1 cellular context compared by ENCODE assay signal in the genomic region with DNA sequence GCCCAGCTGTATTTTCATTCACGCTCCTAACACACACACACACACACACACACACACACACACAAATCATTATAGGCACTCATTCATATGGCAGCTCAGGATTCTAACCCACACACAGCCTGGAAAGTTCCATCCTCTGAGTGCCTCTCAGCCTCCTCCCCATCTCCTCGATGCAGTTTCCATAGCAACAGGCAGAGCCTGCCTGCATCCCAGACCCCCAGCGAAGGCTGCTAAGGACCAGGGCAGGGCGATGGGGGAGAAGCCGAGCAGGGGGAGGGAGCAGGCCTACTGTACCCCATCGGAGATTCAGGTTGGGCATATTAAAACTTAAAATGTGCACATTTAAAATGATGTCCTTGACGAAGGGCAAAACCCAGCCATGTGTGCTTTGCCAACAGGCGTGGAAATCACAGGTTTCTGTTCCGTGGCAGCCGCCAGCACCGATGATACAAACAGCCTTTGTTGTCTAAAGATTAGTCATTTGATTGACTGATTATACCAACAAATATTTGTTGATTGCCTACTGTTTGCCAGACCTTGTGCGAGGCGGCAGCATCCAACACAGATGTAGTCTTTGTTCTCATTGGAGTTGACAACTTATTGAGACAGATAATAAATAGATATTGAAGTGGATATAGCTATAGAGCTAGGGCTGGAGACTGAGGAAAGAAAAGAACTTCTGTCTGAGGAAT.
A peak's percentile ranks its signal among the peaks of the same experiment; 100 is the strongest.
TF ChIP-seq lines count a peak whose summit lies in the region.

No MANE protein-coding gene starts in this region.

TF ChIP-seq in HepG2, 621 proteins besides CTCF, POLR2A, EP300 and RAD21 (continues in another document):
- TF ChIP-seq TBL1XR1 (IDR thresholded peaks at IDR 0.05; ENCODE audit: borderline replicate concordance, low read length, partially characterized antibody) (no peak), ZNF768 (CRISPR knock-in tag; IDR thresholded peaks at IDR 0.05) (no peak), MLXIP (CRISPR knock-in tag; IDR thresholded peaks at IDR 0.05; ENCODE audit: borderline replicate concordance) (no peak), CHCHD3 (CRISPR knock-in tag; IDR thresholded peaks at IDR 0.05) (no peak), SMAD9 (CRISPR knock-in tag; IDR thresholded peaks at IDR 0.05) (no peak), TOE1 (CRISPR knock-in tag; IDR thresholded peaks at IDR 0.05) (no peak), PRDM15 (CRISPR knock-in tag; IDR thresholded peaks at IDR 0.05) (no peak), FOXA3 (CRISPR knock-in tag; IDR thresholded peaks at IDR 0.05) (peak; percentile 86), DZIP1 (CRISPR knock-in tag; IDR thresholded peaks at IDR 0.05) (no peak), ZBTB7B (CRISPR knock-in tag; IDR thresholded peaks at IDR 0.05) (no peak), ZNF124 (CRISPR knock-in tag; IDR thresholded peaks at IDR 0.05) (no peak), ZNF317 (CRISPR knock-in tag; IDR thresholded peaks at IDR 0.05) (no peak), ZNF792 (CRISPR knock-in tag; IDR thresholded peaks at IDR 0.05) (no peak), ZNF136 (CRISPR knock-in tag; IDR thresholded peaks at IDR 0.05; ENCODE audit: low read depth) (no peak), PHF21A (CRISPR knock-in tag; IDR thresholded peaks at IDR 0.05) (no peak), MATR3 (CRISPR knock-in tag; IDR thresholded peaks at IDR 0.05) (no peak), SRSF1 (optimal IDR thresholded peaks at IDR 0.05; ENCODE audit: low read depth, low read length) (no peak), HNF4A (CRISPR knock-in tag; IDR thresholded peaks at IDR 0.05) (no peak), STAT5B (CRISPR knock-in tag; IDR thresholded peaks at IDR 0.05) (no peak), HHEX (CRISPR knock-in tag; IDR thresholded peaks at IDR 0.05) (peak; percentile 78; the same call in 1 of the 2 replicates), ZNF597 (CRISPR knock-in tag; IDR thresholded peaks at IDR 0.05) (no peak), TBP (CRISPR knock-in tag; IDR thresholded peaks at IDR 0.05) (no peak), NCOA2 (CRISPR knock-in tag; IDR thresholded peaks at IDR 0.05) (peak; percentile 81), CEBPB (IDR thresholded peaks at IDR 0.05; ENCODE audit: borderline replicate concordance, low read depth, low read length) (no peak), YEATS2 (CRISPR knock-in tag; IDR thresholded peaks at IDR 0.05; ENCODE audit: borderline replicate concordance) (no peak), ZNF761 (CRISPR knock-in tag; conservative IDR thresholded peaks at IDR 0.05) (0 out of 2 replicates have a peak, but pooled peaks have one; percentile 24), RORA (CRISPR knock-in tag; IDR thresholded peaks at IDR 0.05) (no peak), ZNF225 (CRISPR knock-in tag; IDR thresholded peaks at IDR 0.05) (no peak), ZFP36L1 (CRISPR knock-in tag; IDR thresholded peaks at IDR 0.05) (no peak), SRSF4 (IDR thresholded peaks at IDR 0.05; ENCODE audit: low read depth, low read length, poor library complexity, severe bottlenecking) (no peak), PHF5A (CRISPR knock-in tag; IDR thresholded peaks at IDR 0.05; ENCODE audit: low read depth, unreplicated experiment) (no peak), TEAD3 (CRISPR knock-in tag; optimal IDR thresholded peaks at IDR 0.05; ENCODE audit: borderline replicate concordance) (no peak), ZNF562 (CRISPR knock-in tag; IDR thresholded peaks at IDR 0.05; ENCODE audit: borderline replicate concordance) (no peak), MAFF (IDR thresholded peaks at IDR 0.05; ENCODE audit: low read depth, low read length) (no peak), ZMAT3 (CRISPR knock-in tag; conservative IDR thresholded peaks at IDR 0.05) (no peak), RXRB (CRISPR knock-in tag; IDR thresholded peaks at IDR 0.05; ENCODE audit: borderline replicate concordance) (peak; percentile 53; the same call in 1 of the 2 replicates), ARHGAP35 (CRISPR knock-in tag; IDR thresholded peaks at IDR 0.05; ENCODE audit: borderline replicate concordance) (no peak), DPF2 (CRISPR knock-in tag; IDR thresholded peaks at IDR 0.05; ENCODE audit: borderline replicate concordance, low read depth) (no peak), TAF1 (CRISPR knock-in tag; IDR thresholded peaks at IDR 0.05) (no peak), ZNF30 (CRISPR knock-in tag; IDR thresholded peaks at IDR 0.05) (no peak), ZNF329 (CRISPR knock-in tag; IDR thresholded peaks at IDR 0.05; ENCODE audit: low read depth) (no peak)
- TF ChIP-seq, protein P1, sequence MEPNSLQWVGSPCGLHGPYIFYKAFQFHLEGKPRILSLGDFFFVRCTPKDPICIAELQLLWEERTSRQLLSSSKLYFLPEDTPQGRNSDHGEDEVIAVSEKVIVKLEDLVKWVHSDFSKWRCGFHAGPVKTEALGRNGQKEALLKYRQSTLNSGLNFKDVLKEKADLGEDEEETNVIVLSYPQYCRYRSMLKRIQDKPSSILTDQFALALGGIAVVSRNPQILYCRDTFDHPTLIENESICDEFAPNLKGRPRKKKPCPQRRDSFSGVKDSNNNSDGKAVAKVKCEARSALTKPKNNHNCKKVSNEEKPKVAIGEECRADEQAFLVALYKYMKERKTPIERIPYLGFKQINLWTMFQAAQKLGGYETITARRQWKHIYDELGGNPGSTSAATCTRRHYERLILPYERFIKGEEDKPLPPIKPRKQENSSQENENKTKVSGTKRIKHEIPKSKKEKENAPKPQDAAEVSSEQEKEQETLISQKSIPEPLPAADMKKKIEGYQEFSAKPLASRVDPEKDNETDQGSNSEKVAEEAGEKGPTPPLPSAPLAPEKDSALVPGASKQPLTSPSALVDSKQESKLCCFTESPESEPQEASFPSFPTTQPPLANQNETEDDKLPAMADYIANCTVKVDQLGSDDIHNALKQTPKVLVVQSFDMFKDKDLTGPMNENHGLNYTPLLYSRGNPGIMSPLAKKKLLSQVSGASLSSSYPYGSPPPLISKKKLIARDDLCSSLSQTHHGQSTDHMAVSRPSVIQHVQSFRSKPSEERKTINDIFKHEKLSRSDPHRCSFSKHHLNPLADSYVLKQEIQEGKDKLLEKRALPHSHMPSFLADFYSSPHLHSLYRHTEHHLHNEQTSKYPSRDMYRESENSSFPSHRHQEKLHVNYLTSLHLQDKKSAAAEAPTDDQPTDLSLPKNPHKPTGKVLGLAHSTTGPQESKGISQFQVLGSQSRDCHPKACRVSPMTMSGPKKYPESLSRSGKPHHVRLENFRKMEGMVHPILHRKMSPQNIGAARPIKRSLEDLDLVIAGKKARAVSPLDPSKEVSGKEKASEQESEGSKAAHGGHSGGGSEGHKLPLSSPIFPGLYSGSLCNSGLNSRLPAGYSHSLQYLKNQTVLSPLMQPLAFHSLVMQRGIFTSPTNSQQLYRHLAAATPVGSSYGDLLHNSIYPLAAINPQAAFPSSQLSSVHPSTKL (CRISPR knock-in tag; IDR thresholded peaks at IDR 0.05): peak; percentile 54
- TF ChIP-seq, protein P2, sequence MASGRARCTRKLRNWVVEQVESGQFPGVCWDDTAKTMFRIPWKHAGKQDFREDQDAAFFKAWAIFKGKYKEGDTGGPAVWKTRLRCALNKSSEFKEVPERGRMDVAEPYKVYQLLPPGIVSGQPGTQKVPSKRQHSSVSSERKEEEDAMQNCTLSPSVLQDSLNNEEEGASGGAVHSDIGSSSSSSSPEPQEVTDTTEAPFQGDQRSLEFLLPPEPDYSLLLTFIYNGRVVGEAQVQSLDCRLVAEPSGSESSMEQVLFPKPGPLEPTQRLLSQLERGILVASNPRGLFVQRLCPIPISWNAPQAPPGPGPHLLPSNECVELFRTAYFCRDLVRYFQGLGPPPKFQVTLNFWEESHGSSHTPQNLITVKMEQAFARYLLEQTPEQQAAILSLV (CRISPR knock-in tag; IDR thresholded peaks at IDR 0.05; ENCODE audit: borderline replicate concordance): no peak
- TF ChIP-seq, protein P3, sequence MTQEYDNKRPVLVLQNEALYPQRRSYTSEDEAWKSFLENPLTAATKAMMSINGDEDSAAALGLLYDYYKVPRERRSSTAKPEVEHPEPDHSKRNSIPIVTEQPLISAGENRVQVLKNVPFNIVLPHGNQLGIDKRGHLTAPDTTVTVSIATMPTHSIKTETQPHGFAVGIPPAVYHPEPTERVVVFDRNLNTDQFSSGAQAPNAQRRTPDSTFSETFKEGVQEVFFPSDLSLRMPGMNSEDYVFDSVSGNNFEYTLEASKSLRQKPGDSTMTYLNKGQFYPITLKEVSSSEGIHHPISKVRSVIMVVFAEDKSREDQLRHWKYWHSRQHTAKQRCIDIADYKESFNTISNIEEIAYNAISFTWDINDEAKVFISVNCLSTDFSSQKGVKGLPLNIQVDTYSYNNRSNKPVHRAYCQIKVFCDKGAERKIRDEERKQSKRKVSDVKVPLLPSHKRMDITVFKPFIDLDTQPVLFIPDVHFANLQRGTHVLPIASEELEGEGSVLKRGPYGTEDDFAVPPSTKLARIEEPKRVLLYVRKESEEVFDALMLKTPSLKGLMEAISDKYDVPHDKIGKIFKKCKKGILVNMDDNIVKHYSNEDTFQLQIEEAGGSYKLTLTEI (CRISPR knock-in tag; conservative IDR thresholded peaks at IDR 0.05): no peak
- TF ChIP-seq, protein P4, sequence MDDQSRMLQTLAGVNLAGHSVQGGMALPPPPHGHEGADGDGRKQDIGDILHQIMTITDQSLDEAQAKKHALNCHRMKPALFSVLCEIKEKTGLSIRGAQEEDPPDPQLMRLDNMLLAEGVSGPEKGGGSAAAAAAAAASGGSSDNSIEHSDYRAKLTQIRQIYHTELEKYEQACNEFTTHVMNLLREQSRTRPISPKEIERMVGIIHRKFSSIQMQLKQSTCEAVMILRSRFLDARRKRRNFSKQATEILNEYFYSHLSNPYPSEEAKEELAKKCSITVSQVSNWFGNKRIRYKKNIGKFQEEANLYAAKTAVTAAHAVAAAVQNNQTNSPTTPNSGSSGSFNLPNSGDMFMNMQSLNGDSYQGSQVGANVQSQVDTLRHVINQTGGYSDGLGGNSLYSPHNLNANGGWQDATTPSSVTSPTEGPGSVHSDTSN (CRISPR knock-in tag; IDR thresholded peaks at IDR 0.05; ENCODE audit: borderline replicate concordance): no peak
